8 cellular contexts compared by ENCODE assay signal in genomic region chr22:17638432-17639237, GRCh38. TPM values are rescaled to one million over a fixed set of nuclear protein-coding genes. Genes with fewer than 3 reads are reported as not detected.
DNase-seq lines count a peak whose midpoint lies in the region; ATAC-seq lines count a peak whose summit lies in the region.

BCL2L13 (plus strand) TSS chr22:17638757; CDS start chr22:17655712, 16,955 bp downstream.

- intact Hi-C loops in dendritic cell treated with granulocyte-macrophage colony-stimulating factor and Interleukin-4, amounts not matched to agents 40 ng/mL and 50 ng/mL, for 4 days (cut with micrococcal nuclease): loop anchor here (1.0 kb wide), 1 partner anchor 10 kb away; the partner anchor contains the start of gene ATP6V1E1

- no peaks in the 10 kb centered on the region for H3K27me3 Mint-ChIP-seq in dendritic cell treated with granulocyte-macrophage colony-stimulating factor and Interleukin-4, amounts not matched to agents 40 ng/mL and 50 ng/mL, for 4 days

- H3K4me3 Mint-ChIP-seq in dendritic cell treated with granulocyte-macrophage colony-stimulating factor and Interleukin-4, amounts not matched to agents 40 ng/mL and 50 ng/mL, for 4 days: peak within 1 kb of the TSS; percentile 85

- ATAC-seq in GM19328 (IDR thresholded peaks at IDR 0.05; ENCODE audit: unreplicated experiment): peak; percentile 82
- peak; percentile 71 for ATAC-seq in HG03469 (IDR thresholded peaks at IDR 0.05; ENCODE audit: unreplicated experiment)
- ATAC-seq in left lobe of liver: peak; percentile 94

- no peaks in the 10 kb centered on the region for H3K9me3 Mint-ChIP-seq in dendritic cell treated with granulocyte-macrophage colony-stimulating factor and Interleukin-4, amounts not matched to agents 40 ng/mL and 50 ng/mL, for 4 days

- DNase-seq in C1 segment of cervical spinal cord (lab: John Stamatoyannopoulos, UW) (peak; percentile 43 to 91 (median 84)), NCI-H748 treated with DMSO at 0.1 percent for 48 hours (lab: John Stamatoyannopoulos, UW) (peak; percentile 42), left lobe of liver (ENCODE audit: low spot score) (peak; percentile 93)
- peak; percentile 80 to 81 for DNase-seq in activated CD4-positive, alpha-beta T cell treated with anti-CD3 and anti-CD28 coated beads, Interleukin-2, amount 50 U/mL, for 24 hours (ENCODE audit: low read depth in 1 of 2, low spot score in 1 of 2)
- peak; percentile 90 to 92 for DNase-seq in stimulated activated CD4-positive, alpha-beta T cell treated with anti-CD3 and anti-CD28 coated beads, Interleukin-2, amount 100 ng/mL, for 24 hours

- H3K4me1 Mint-ChIP-seq in dendritic cell treated with granulocyte-macrophage colony-stimulating factor and Interleukin-4, amounts not matched to agents 40 ng/mL and 50 ng/mL, for 4 days (ENCODE audit: low read depth): peaks cover 33% of the 10 kb centered on the region

- peak within 1 kb of the TSS; percentile 98 for H3K27ac Mint-ChIP-seq in dendritic cell treated with granulocyte-macrophage colony-stimulating factor and Interleukin-4, amounts not matched to agents 40 ng/mL and 50 ng/mL, for 4 days

- peaks cover 34% of the 10 kb centered on the region for H3K36me3 Mint-ChIP-seq in dendritic cell treated with granulocyte-macrophage colony-stimulating factor and Interleukin-4, amounts not matched to agents 40 ng/mL and 50 ng/mL, for 4 days (ENCODE audit: low read depth)

RNA-seq across cellular contexts. Expression of gene BCL2L13, which starts in this region (rescaled TPM):
- total RNA-seq in left lobe of liver: 34.3 TPM

Comparison
In these comparisons a context has a peak if more than half of its experiments do, and no peak if none do; other contexts are left out.
1. Peak in every context shown above with its lines: DNase-seq and ATAC-seq.
2. DNase-seq: peak in every context shown above with its lines; median percentile 93 in left lobe of liver; 91 in stimulated activated CD4-positive, alpha-beta T cell treated with anti-CD3 and anti-CD28 coated beads, Interleukin-2, amount 100 ng/mL, for 24 hours; 84 in C1 segment of cervical spinal cord; 80 in activated CD4-positive, alpha-beta T cell treated with anti-CD3 and anti-CD28 coated beads, Interleukin-2, amount 50 U/mL, for 24 hours; 42 in NCI-H748 treated with DMSO at 0.1 percent for 48 hours.